25 cellular contexts compared by ENCODE assay signal in the genomic region with DNA sequence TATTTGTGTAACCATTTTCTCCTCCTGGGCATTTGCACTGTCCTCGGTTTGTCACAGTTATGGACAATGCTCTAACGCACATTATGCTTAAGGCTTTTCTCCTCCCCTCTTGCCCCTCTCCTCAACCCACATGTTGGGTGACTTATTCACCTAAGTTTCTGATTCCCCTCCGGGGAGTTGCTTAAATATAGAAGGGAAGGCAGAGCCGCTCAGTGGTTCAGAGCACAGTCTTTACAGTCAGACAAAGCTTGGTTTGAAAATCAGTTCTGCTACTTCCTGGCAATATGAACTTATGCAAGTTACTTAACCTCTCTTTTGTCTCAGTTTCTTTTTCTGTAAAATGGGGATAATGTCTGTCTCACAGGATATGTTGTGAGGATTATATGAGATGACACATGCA. TPM values are rescaled to one million over a fixed set of nuclear protein-coding genes. Genes with fewer than 3 reads are reported as not detected.
DNase-seq lines count a peak whose midpoint lies in the region; ATAC-seq and TF ChIP-seq lines count a peak whose summit lies in the region.
"Had no signal": no experiment of that assay in that cellular context is flagged by ENCODE, and none has a peak within 500 bp of the region (broad histone marks: within the 10 kb centered on the region; RNA-seq: fewer than 3 reads in every experiment).

No MANE protein-coding gene starts in this region.

- H3K79me2 ChIP-seq in GM23338 (replicated peaks; ENCODE audit: insufficient read depth): peaks cover 8% of the 10 kb centered on the region; the same call in 1 of the 2 replicates

- H3K27ac Mint-ChIP-seq in GM23338: no peak overlapping the region
- H3K27ac Mint-ChIP-seq in activated CD4-positive, alpha-beta memory T cell treated with anti-CD3 and anti-CD28 coated beads for 36 hours: no peak overlapping the region
- H3K27ac Mint-ChIP-seq: activated naive CD8-positive, alpha-beta T cell; naive B cell; stimulated activated memory B cell treated with anti-CD40 and anti-IgM and Interleukin-4, amounts not matched to agents 10 μg/mL and 1 μg/mL and 100 μg/mL, for 72 hours had no signal

- H3K36me3 ChIP-seq in GM23338 (ENCODE audit: insufficient read depth): no peaks in the 10 kb centered on the region
- H3K36me3 ChIP-seq in RWPE2 (ENCODE audit: low read depth): no peaks in the 10 kb centered on the region
- H3K36me3 ChIP-seq in sigmoid colon: no peaks in the 10 kb centered on the region
- H3K36me3 ChIP-seq: left lung, MG63, SJCRH30, suprapubic skin had no signal

- no peak overlapping the region for H3K4me2 ChIP-seq in GM23338

- H3K27ac ChIP-seq in GM23338 (ENCODE audit: low read depth): peak overlapping the region; percentile 64; the same call in 1 of the 2 replicates
- H3K27ac ChIP-seq in RWPE2 (ENCODE audit: poor library complexity, severe bottlenecking): peak overlapping the region; percentile 91
- no peak overlapping the region for H3K27ac ChIP-seq in sigmoid colon
- H3K27ac ChIP-seq: C4-2B, left lung, SJCRH30, suprapubic skin had no signal

- H3K9me3 ChIP-seq in RWPE2 (ENCODE audit: severe bottlenecking) (no peaks in the 10 kb centered on the region), sigmoid colon (no peaks in the 10 kb centered on the region)
- H3K9me3 ChIP-seq: left lung, MG63, SJCRH30, suprapubic skin had no signal

- no peak for DNase-seq in GM23338 (ENCODE audit: low spot score)
- DNase-seq in RWPE2 (ENCODE audit: low spot score): no peak
- DNase-seq in sigmoid colon: peak; percentile 10
- DNase-seq in GM20000 (ENCODE audit: low spot score): no peak
- DNase-seq in activated CD4-positive, alpha-beta memory T cell treated with anti-CD3 and anti-CD28 coated beads for 36 hours: no peak
- no peak for DNase-seq in SKM-1 treated with dmso at 0.1 percent for 144 hours (lab: John Stamatoyannopoulos, UW; ENCODE audit: unreplicated experiment)
- DNase-seq: activated CD8-positive, alpha-beta memory T cell treated with anti-CD3 and anti-CD28 coated beads, Interleukin-2, amount 50 U/mL, for 48 hours; anterior cingulate cortex; Calu3; effector CD4-positive, alpha-beta T cell; KG1; left lung; MG63; naive B cell; NCI-H1417; NCI-H2081; NCI-H2227 treated with DMSO at 0.1 percent for 48 hours; NCI-H69; SJCRH30; stimulated activated CD4-positive, alpha-beta T cell treated with anti-CD3 and anti-CD28 coated beads, Interleukin-2, amount 100 ng/mL, for 48 hours had no signal

- intact Hi-C loops in sigmoid colon (cut with DNase I): no loop called here
- intact Hi-C loops in activated CD4-positive, alpha-beta memory T cell treated with anti-CD3 and anti-CD28 coated beads for 36 hours (cut with micrococcal nuclease): no loop called here

- H3K9me3 Mint-ChIP-seq in GM23338: no peaks in the 10 kb centered on the region
- no peaks in the 10 kb centered on the region for H3K9me3 Mint-ChIP-seq in activated CD4-positive, alpha-beta memory T cell treated with anti-CD3 and anti-CD28 coated beads for 36 hours
- H3K9me3 Mint-ChIP-seq: stimulated activated memory B cell treated with anti-CD40 and anti-IgM and Interleukin-4, amounts not matched to agents 10 μg/mL and 1 μg/mL and 100 μg/mL, for 72 hours had no signal

- peaks cover 23% of the 10 kb centered on the region for H3F3A ChIP-seq in GM23338 (replicated peaks; ENCODE audit: low read depth)

- peaks cover 31% of the 10 kb centered on the region for H3K4me1 Mint-ChIP-seq in GM23338
- peaks cover 9% of the 10 kb centered on the region for H3K4me1 Mint-ChIP-seq in activated CD4-positive, alpha-beta memory T cell treated with anti-CD3 and anti-CD28 coated beads for 36 hours (ENCODE audit: low read depth)

- 84 to 92% methylated on average over 4 of the region's 4 CpGs for WGBS in sigmoid colon, 2 donors

- H3K4me3 Mint-ChIP-seq in GM23338: no peak overlapping the region
- no peak overlapping the region for H3K4me3 Mint-ChIP-seq in activated CD4-positive, alpha-beta memory T cell treated with anti-CD3 and anti-CD28 coated beads for 36 hours
- H3K4me3 Mint-ChIP-seq: activated naive CD8-positive, alpha-beta T cell; stimulated activated memory B cell treated with anti-CD40 and anti-IgM and Interleukin-4, amounts not matched to agents 10 μg/mL and 1 μg/mL and 100 μg/mL, for 72 hours had no signal

- no peak for TF ChIP-seq EP300 in sigmoid colon (IDR thresholded peaks at IDR 0.05)

- H3K4me1 ChIP-seq in GM23338 (ENCODE audit: insufficient read depth) (peaks cover 32% of the 10 kb centered on the region), RWPE2 (ENCODE audit: insufficient read depth, poor library complexity, severe bottlenecking) (peaks cover 34% of the 10 kb centered on the region), sigmoid colon (peaks cover 0 to 11% (median 9%) of the 10 kb centered on the region in 4 donors)

- no peak for TF ChIP-seq POLR2A in sigmoid colon (IDR thresholded peaks at IDR 0.05)

- CTCF ChIA-PET in activated CD4-positive, alpha-beta memory T cell treated with anti-CD3 and anti-CD28 coated beads for 36 hours (lab: Charles Lee): no interaction called here

- TF ChIP-seq CTCF in GM23338 (conservative IDR thresholded peaks at IDR 0.05; ENCODE audit: low read depth in 2 of 2) (no peak), RWPE2 (IDR thresholded peaks at IDR 0.05; ENCODE audit: poor library complexity, severe bottlenecking) (no peak), sigmoid colon (IDR thresholded peaks at IDR 0.05) (no peak), GM20000 (IDR thresholded peaks at IDR 0.05; ENCODE audit: extremely low read depth, missing control alignments) (no peak)

- H3K4me3 ChIP-seq in GM23338 (no peak overlapping the region), RWPE2 (ENCODE audit: severe bottlenecking) (no peak overlapping the region), sigmoid colon (no peak overlapping the region)
- H3K4me3 ChIP-seq: left lung, MG63, SJCRH30, suprapubic skin had no signal

- H3K27me3 Mint-ChIP-seq in GM23338 (ENCODE audit: insufficient read depth, low read depth, poor library complexity): peaks cover 7% of the 10 kb centered on the region
- H3K27me3 Mint-ChIP-seq in activated CD4-positive, alpha-beta memory T cell treated with anti-CD3 and anti-CD28 coated beads for 36 hours: no peaks in the 10 kb centered on the region

- H3K27me3 ChIP-seq in GM23338 (ENCODE audit: insufficient read depth): no peaks in the 10 kb centered on the region
- H3K27me3 ChIP-seq in RWPE2 (ENCODE audit: insufficient read depth, poor library complexity, severe bottlenecking): no peaks in the 10 kb centered on the region
- H3K27me3 ChIP-seq in sigmoid colon: no peaks in the 10 kb centered on the region
- H3K27me3 ChIP-seq: MG63, SJCRH30, suprapubic skin had no signal

- H2AFZ ChIP-seq in GM23338: no peak overlapping the region

- no peaks in the 10 kb centered on the region for H4K20me1 ChIP-seq in GM23338 (replicated peaks; ENCODE audit: insufficient read depth)

- ATAC-seq in GM19395 (IDR thresholded peaks at IDR 0.05; ENCODE audit: unreplicated experiment) (peak; percentile 46), GM23338 (no peak), RWPE2 (ENCODE audit: low read depth) (no peak)
- ATAC-seq: left lung; stimulated activated memory B cell treated with anti-CD40 and anti-IgM and Interleukin-4, amounts not matched to agents 10 μg/mL and 1 μg/mL and 100 μg/mL, for 72 hours had no signal

- H3K9me2 ChIP-seq in GM23338 (ENCODE audit: insufficient read depth): no peaks in the 10 kb centered on the region

- POLR2A ChIA-PET in activated CD4-positive, alpha-beta memory T cell treated with anti-CD3 and anti-CD28 coated beads for 36 hours (lab: Charles Lee): no interaction called here

- peaks cover 4% of the 10 kb centered on the region; the same call in 1 of the 3 replicates for H3K36me3 Mint-ChIP-seq in GM23338 (ENCODE audit: low read depth)
- H3K36me3 Mint-ChIP-seq in activated CD4-positive, alpha-beta memory T cell treated with anti-CD3 and anti-CD28 coated beads for 36 hours: no peaks in the 10 kb centered on the region
- H3K36me3 Mint-ChIP-seq: activated naive CD8-positive, alpha-beta T cell; naive B cell had no signal

TF ChIP-seq in GM23338, 12 proteins besides CTCF, POLR2A, EP300 and RAD21:
- TF ChIP-seq NANOG (IDR thresholded peaks at IDR 0.05; ENCODE audit: borderline replicate concordance) (no peak), JUNB (IDR thresholded peaks at IDR 0.05; ENCODE audit: unreplicated experiment) (no peak), CREB1 (CRISPR knock-in tag; IDR thresholded peaks at IDR 0.05; ENCODE audit: low read depth) (no peak)

RNA-seq across cellular contexts. Expression of gene SPRY4, which starts 41.2 kb away (rescaled TPM):
- total RNA-seq in GM23338 (2014; rRNA removed; shearing (Covaris generic)): 177 and 240 TPM in 2 replicates
- polyA plus RNA-seq in GM23338 (2016; fragmentation: Nextera tagmentation; extraction: Ambion mirVana) (70.6 and 70.9 TPM in 2 replicates), sigmoid colon (1 to 10 TPM; 1.8 to 5.1 (median 3.5) TPM)
- total RNA-seq in sigmoid colon: 10 to 100 TPM in 3 of 4 donors, 1 to 10 TPM in 1; 8.6 to 15.7 (median 12.4) TPM
- total RNA-seq in activated CD4-positive, alpha-beta memory T cell treated with anti-CD3 and anti-CD28 coated beads for 36 hours: 1 to 10 TPM; 1.1 to 1.2 TPM

Comparison
In these comparisons a context has a peak if more than half of its experiments do, and no peak if none do; other contexts are left out.
1. H3K27ac ChIP-seq: peak in GM23338 (single experiment) and RWPE2 (single experiment); none in sigmoid colon (0 of 4).
2. RNA of gene SPRY4, which starts 41.2 kb away (total RNA-seq): 177 to 240 TPM in GM23338; 8.6 to 15.7 TPM in sigmoid colon and 1.1 to 1.2 TPM in activated CD4-positive, alpha-beta memory T cell treated with anti-CD3 and anti-CD28 coated beads for 36 hours; every median in the first group is over 10 times any median in the second.